12 cellular contexts compared by ENCODE assay signal in genomic region chr22:47381240-47381639, GRCh38.
DNase-seq lines count a peak whose midpoint lies in the region; ATAC-seq, FAIRE-seq and TF ChIP-seq lines count a peak whose summit lies in the region.
"Had no signal": no experiment of that assay in that cellular context is flagged by ENCODE, and none has a peak within 500 bp of the region (broad histone marks: within the 10 kb centered on the region; RNA-seq: fewer than 3 reads in every experiment).

No MANE protein-coding gene starts in this region.

- H3K4me3 ChIP-seq in right lobe of liver (no peak overlapping the region), HepG2 (replicated peaks in 1 of 3; ENCODE audit: insufficient read depth in 1 of 3, low read depth in 2 of 3, low read length in 3 of 3) (no peak overlapping the region), tibial artery (no peak overlapping the region)
- H3K4me3 ChIP-seq: BLaER1 treated with 17β-estradiol and CSF1 and Interleukin-3, amounts not matched to agents 10 nM and 100 nM; HAP-1 had no signal

- no peaks in the 10 kb centered on the region for H3K36me3 ChIP-seq in right lobe of liver
- H3K36me3 ChIP-seq in HepG2 (replicated peaks in 1 of 2; ENCODE audit: control insufficient read depth in 1 of 2, insufficient read depth in 2 of 2, low read length in 2 of 2) = no peaks in the 10 kb centered on the region
- H3K36me3 ChIP-seq in tibial artery = no peaks in the 10 kb centered on the region
- H3K36me3 ChIP-seq: BLaER1 treated with 17β-estradiol and CSF1 and Interleukin-3, amounts not matched to agents 10 nM and 100 nM; HAP-1 had no signal

- no peak for TF ChIP-seq POLR2A in right lobe of liver (IDR thresholded peaks at IDR 0.05)
- no peak for TF ChIP-seq POLR2A in HepG2 (IDR thresholded peaks at IDR 0.05; ENCODE audit: insufficient read depth in 1 of 2, low read depth in 2 of 2, low read length in 2 of 2)

- CTCF ChIA-PET in HepG2 (lab: Yijun Ruan, JAX; ENCODE audit: low intra/inter-chr PET ratio, low total read pairs) = no interaction called here

- WGBS in right lobe of liver (ENCODE audit: insufficient coverage, low coverage, low lambda C conversion rate, missing lambda C conversion rate) = 80% methylated on average over 2 of the region's 14 CpGs
- 37% methylated on average over 12 of the region's 14 CpGs for WGBS in HepG2 (ENCODE audit: low lambda C conversion rate)

- BruUV-seq in HepG2 (replicated peaks; lab: Mats Ljungman, UMichigan) = no TSS peak

- DNase-seq in right lobe of liver = peak; percentile 9 to 32 (median 22)
- DNase-seq in HepG2 (ENCODE audit: low spot score) = no peak
- DNase-seq in posterior vena cava (ENCODE audit: low spot score) = peak; percentile 57
- peak; percentile 3 to 49 for DNase-seq in tibial artery
- DNase-seq in NCI-H446 (lab: John Stamatoyannopoulos, UW) = no peak
- DNase-seq: Calu3; CD8-positive, alpha-beta T cell; DMS79 treated with DMSO at 0.1 percent for 48 hours; GF-D8 had no signal

- H3K27me3 ChIP-seq in right lobe of liver = no peaks in the 10 kb centered on the region
- H3K27me3 ChIP-seq in HepG2 (ENCODE audit: control insufficient read depth in 1 of 2, insufficient read depth in 2 of 2, low read length in 2 of 2) = peaks cover 0 to 44% of the 10 kb centered on the region in 2 experiments; a peak in 4 of 5 replicates
- H3K27me3 ChIP-seq in tibial artery = peaks cover 0 to 3% of the 10 kb centered on the region in 2 donors
- H3K27me3 ChIP-seq: BLaER1 treated with 17β-estradiol and CSF1 and Interleukin-3, amounts not matched to agents 10 nM and 100 nM had no signal

- no peak for TF ChIP-seq RAD21 in HepG2 (CRISPR knock-in tag; IDR thresholded peaks at IDR 0.05)

- POLR2A ChIA-PET in HepG2 (lab: Yijun Ruan, JAX) = no interaction called here

- H2AFZ ChIP-seq in HepG2 (ENCODE audit: low read length) = no peak overlapping the region

- no peaks in the 10 kb centered on the region for H3K9me3 ChIP-seq in right lobe of liver
- no peaks in the 10 kb centered on the region for H3K9me3 ChIP-seq in HepG2 (ENCODE audit: low read length)
- no peaks in the 10 kb centered on the region for H3K9me3 ChIP-seq in tibial artery
- H3K9me3 ChIP-seq: HAP-1 had no signal

- ATAC-seq in right lobe of liver (peak in 1 of 4 donors; percentile 19), HepG2 (no peak), GM21447 (IDR thresholded peaks at IDR 0.05; ENCODE audit: unreplicated experiment) (no peak)
- ATAC-seq: CD8-positive, alpha-beta T cell had no signal

- no peak for TF ChIP-seq EP300 in HepG2 (IDR thresholded peaks at IDR 0.05; ENCODE audit: low read depth in 2 of 2, low read length in 2 of 2)
- TF ChIP-seq EP300 in HepG2 (CRISPR knock-in tag; IDR thresholded peaks at IDR 0.05; ENCODE audit: borderline replicate concordance) = no peak

- H3K27ac ChIP-seq in right lobe of liver (no peak overlapping the region), HepG2 (ENCODE audit: extremely low read length, insufficient read depth, low read length) (no peak overlapping the region), tibial artery (no peak overlapping the region)
- H3K27ac ChIP-seq: BLaER1 treated with 17β-estradiol and CSF1 and Interleukin-3, amounts not matched to agents 10 nM and 100 nM had no signal

- H3K4me1 ChIP-seq in right lobe of liver (no peaks in the 10 kb centered on the region), HepG2 (ENCODE audit: insufficient read depth, low read length) (no peaks in the 10 kb centered on the region), tibial artery (no peaks in the 10 kb centered on the region)
- H3K4me1 ChIP-seq: BLaER1 treated with 17β-estradiol and CSF1 and Interleukin-3, amounts not matched to agents 10 nM and 100 nM; HAP-1 had no signal

- H3K4me2 ChIP-seq in HepG2 (ENCODE audit: low read depth, low read length) = no peak overlapping the region
- H3K4me2 ChIP-seq: BLaER1 treated with 17β-estradiol and CSF1 and Interleukin-3, amounts not matched to agents 10 nM and 100 nM had no signal

- in situ Hi-C loops in HepG2 (cut with HindIII; ENCODE audit: extremely low pct_ligation_motif_present, low pct_unique_long_range_greater_than_20kb) = no loop called here

- H4K20me1 ChIP-seq in HepG2 (ENCODE audit: insufficient read depth, low read length) = no peaks in the 10 kb centered on the region
- H4K20me1 ChIP-seq: BLaER1 treated with 17β-estradiol and CSF1 and Interleukin-3, amounts not matched to agents 10 nM and 100 nM had no signal

- FAIRE-seq in HepG2 (lab: Jason Lieb, UNC) = no peak

- H3K9ac ChIP-seq in HepG2 (ENCODE audit: insufficient read depth, low read depth, low read length) = no peak overlapping the region
- H3K9ac ChIP-seq: BLaER1 treated with 17β-estradiol and CSF1 and Interleukin-3, amounts not matched to agents 10 nM and 100 nM had no signal

- no peaks in the 10 kb centered on the region for H3K79me2 ChIP-seq in HepG2 (ENCODE audit: insufficient read depth, low read length)

- intact Hi-C loops in right lobe of liver (cut with DNase I) (no loop called here), HepG2 (cut with micrococcal nuclease; ENCODE audit: unreplicated experiment) (no loop called here), posterior vena cava (cut with DNase I) (no loop called here), tibial artery (cut with DNase I; ENCODE audit: low total_unique reads) (no loop called here)

- no peak for TF ChIP-seq CTCF in right lobe of liver (IDR thresholded peaks at IDR 0.05)
- TF ChIP-seq CTCF in HepG2 (CRISPR knock-in tag; IDR thresholded peaks at IDR 0.05) = no peak
- no peak for TF ChIP-seq CTCF in tibial artery (IDR thresholded peaks at IDR 0.05)

TF ChIP-seq in HepG2, 621 proteins besides CTCF, POLR2A, EP300 and RAD21 (continues in another document):
- TF ChIP-seq ARID4A (CRISPR knock-in tag; IDR thresholded peaks at IDR 0.05; ENCODE audit: borderline replicate concordance) (no peak), ZNF274 (CRISPR knock-in tag; IDR thresholded peaks at IDR 0.05) (no peak), AGO1 (IDR thresholded peaks at IDR 0.05; ENCODE audit: low read depth, low read length, poor library complexity, severe bottlenecking) (no peak), ESRRA (CRISPR knock-in tag; IDR thresholded peaks at IDR 0.05; ENCODE audit: low read depth) (no peak), MED1 (CRISPR knock-in tag; IDR thresholded peaks at IDR 0.05) (no peak), HCFC1 (IDR thresholded peaks at IDR 0.05; ENCODE audit: low read depth, low read length) (no peak), ZNF773 (CRISPR knock-in tag; IDR thresholded peaks at IDR 0.05; ENCODE audit: borderline replicate concordance) (no peak), ZNF598 (CRISPR knock-in tag; IDR thresholded peaks at IDR 0.05; ENCODE audit: borderline replicate concordance) (no peak), ZBTB4 (CRISPR knock-in tag; IDR thresholded peaks at IDR 0.05; ENCODE audit: borderline replicate concordance) (no peak), ZNF317 (CRISPR knock-in tag; IDR thresholded peaks at IDR 0.05) (no peak)

Comparison
In these comparisons a context has a peak if more than half of its experiments do, and no peak if none do; other contexts are left out.
1. DNase-seq: peak in right lobe of liver (3 of 3), posterior vena cava (single experiment) and tibial artery (2 of 2); none in HepG2 (single experiment) and NCI-H446 (0 of 2).